In the genomic region with DNA sequence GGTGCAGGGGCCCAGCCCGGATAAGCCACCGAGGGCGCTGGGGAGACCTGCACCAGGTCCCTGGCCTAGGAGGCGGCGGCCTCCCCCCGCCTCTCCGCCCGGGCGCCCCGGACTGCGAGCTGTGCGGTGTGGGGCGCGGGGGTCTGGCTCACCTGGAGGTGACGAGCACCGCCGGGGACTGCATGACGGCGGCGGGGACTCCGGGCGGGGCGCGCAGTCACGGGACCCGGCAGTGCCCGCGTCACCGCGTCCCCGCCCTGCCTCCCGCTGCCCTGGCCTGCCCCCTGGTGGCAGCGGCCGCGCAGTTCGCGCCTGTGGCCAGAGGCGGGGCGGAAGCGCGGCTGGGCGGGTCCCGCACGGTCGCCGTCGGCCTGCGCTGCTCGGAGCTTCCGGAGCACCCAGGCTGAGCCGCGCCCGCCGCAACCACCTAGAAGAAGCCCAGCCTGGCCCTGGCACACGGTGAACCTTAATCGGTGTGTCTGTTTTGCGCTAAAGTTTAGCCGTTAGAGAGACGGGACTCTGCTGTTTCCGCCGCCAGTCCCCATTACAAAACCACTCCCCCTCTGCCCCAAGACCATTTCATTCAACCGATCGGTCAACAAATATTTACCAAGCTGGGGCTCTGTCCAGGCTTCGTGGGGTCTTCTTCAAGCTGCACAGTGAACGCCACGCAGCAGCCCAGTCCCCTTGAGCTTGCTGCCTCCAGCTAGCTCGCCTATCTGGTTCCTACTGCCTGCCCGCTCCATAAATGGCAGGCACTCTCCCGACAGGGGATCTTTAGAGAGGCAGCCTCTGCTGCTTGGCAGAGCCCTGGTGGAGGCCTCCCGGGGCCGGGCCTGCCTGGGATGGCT, we compare ENCODE assay signal across 7 cellular contexts. TPM values are rescaled to one million over a fixed set of nuclear protein-coding genes. Genes with fewer than 3 reads are reported as not detected.
DNase-seq lines count a peak whose midpoint lies in the region; ATAC-seq and TF ChIP-seq lines count a peak whose summit lies in the region.

TSS of gene HS1BP3 (minus strand) at position 219 of the 851 bp plus-strand sequence. CDS start at position 184, 35 bp downstream.

- WGBS in sigmoid colon, 2 donors, result 1% methylated on average over 71 of the region's 71 CpGs

- peak; percentile 97 for ATAC-seq in GM18498 (IDR thresholded peaks at IDR 0.05; ENCODE audit: unreplicated experiment)
- peak; percentile 97 for ATAC-seq in HG02798 (IDR thresholded peaks at IDR 0.05; ENCODE audit: poor library complexity, unreplicated experiment)

- H3K4me1 ChIP-seq in sigmoid colon, result peaks cover 0 to 52% (median 43%) of the 10 kb centered on the region in 4 donors

- DNase-seq in NCI-H146 (lab: John Stamatoyannopoulos, UW) (peak; percentile 85), T-helper 9 cell (peak; percentile 86), astrocyte of the hippocampus (ENCODE audit: low read depth, low spot score) (peak; percentile 95), hypothalamus (lab: John Stamatoyannopoulos, UW) (peak in 49 of 51 donors; percentile 16 to 94 (median 78)), sigmoid colon (peak; percentile 92)

- TF ChIP-seq EP300 in sigmoid colon (IDR thresholded peaks at IDR 0.05), result peak in 1 of 4 donors; percentile 14

- peak in 3 of 4 experiments; percentile 15 to 93 (median 28) for TF ChIP-seq CTCF in sigmoid colon (IDR thresholded peaks at IDR 0.05)

- H3K27me3 ChIP-seq in sigmoid colon, result no peaks in the 10 kb centered on the region

- H3K36me3 ChIP-seq in sigmoid colon, result peaks cover 0 to 5% (median 0%) of the 10 kb centered on the region in 4 donors

- peak within 1 kb of the TSS; percentile 64 to 99 (median 84) for H3K4me3 ChIP-seq in sigmoid colon

- intact Hi-C loops in sigmoid colon (cut with DNase I), result no loop called here

- H3K27ac ChIP-seq in sigmoid colon, result peak within 1 kb of the TSS; percentile 89 to 97 (median 92)

- no peaks in the 10 kb centered on the region for H3K9me3 ChIP-seq in sigmoid colon

- peak; percentile 54 to 57 for TF ChIP-seq POLR2A in sigmoid colon (IDR thresholded peaks at IDR 0.05)

RNA-seq across cellular contexts. Expression of gene HS1BP3, which starts in this region (rescaled TPM):
- 10 to 100 TPM; 32.3 to 54.6 (median 41.8) TPM for total RNA-seq in sigmoid colon
- 10 to 100 TPM; 25.2 to 36.3 (median 25.3) TPM for polyA plus RNA-seq in sigmoid colon

Comparison
In these comparisons a context has a peak if more than half of its experiments do, and no peak if none do; other contexts are left out.
1. Peak in every context shown above with its lines: DNase-seq, ATAC-seq, H3K4me3 ChIP-seq and H3K27ac ChIP-seq.